Comparison of ENCODE assay signal across 25 cellular contexts in the genomic region with DNA sequence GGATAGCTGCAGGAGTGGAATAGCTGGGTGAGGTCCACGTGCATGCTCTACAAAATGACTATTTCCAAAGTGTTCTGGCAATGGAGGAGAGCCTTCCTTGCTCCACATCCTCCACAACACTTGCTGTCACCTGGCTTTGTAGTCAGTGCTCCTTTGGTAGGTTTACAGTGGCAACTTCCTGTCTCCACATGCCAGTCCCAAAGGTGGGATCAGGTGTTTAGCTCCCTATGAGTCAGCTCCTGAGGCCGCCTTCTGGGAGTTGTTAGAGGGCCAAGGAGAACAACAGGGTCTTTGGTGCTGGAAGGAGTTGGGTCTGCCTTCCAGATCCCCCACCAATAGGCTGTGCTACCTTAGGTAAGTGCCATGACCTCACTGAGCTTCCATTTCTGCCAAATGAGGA.
"Had no signal": no experiment of that assay in that cellular context is flagged by ENCODE, and none has a peak within 500 bp of the region (broad histone marks: within the 10 kb centered on the region; RNA-seq: fewer than 3 reads in every experiment).

No MANE protein-coding gene starts in this region.

- H3K9me3 Mint-ChIP-seq: activated naive CD4-positive, alpha-beta T cell treated with anti-CD3 and anti-CD28 coated beads, Interleukin-2, amount 50 U/mL, for 24 hours; T-helper 1 cell treated with Interleukin-12 subunit alpha and Interleukin-12 subunit beta and Interleukin-4 antibody, amounts not matched to agents 30 μg/mL and 1 μg/mL, for 36 hours had no signal

- H3K36me3 ChIP-seq: breast epithelium had no signal

- H3K27ac Mint-ChIP-seq: activated CD8-positive, alpha-beta T cell treated with anti-CD3 and anti-CD28 coated beads, Interleukin-2, amount 10 ng/mL, durations not matched to agents 7 days and 5 days; activated naive CD4-positive, alpha-beta T cell treated with anti-CD3 and anti-CD28 coated beads, Interleukin-2, amount 50 U/mL, for 24 hours; T-helper 1 cell treated with Interleukin-12 subunit alpha and Interleukin-12 subunit beta and Interleukin-4 antibody, amounts not matched to agents 30 μg/mL and 1 μg/mL, for 36 hours had no signal

- H3K27me3 Mint-ChIP-seq: activated naive CD4-positive, alpha-beta T cell treated with anti-CD3 and anti-CD28 coated beads, Interleukin-2, amount 50 U/mL, for 24 hours had no signal

- H3K4me3 ChIP-seq: breast epithelium, K562 had no signal

- H3K27ac ChIP-seq: breast epithelium, RWPE1 had no signal

- FAIRE-seq: K562 had no signal

- H3K4me3 Mint-ChIP-seq: activated CD8-positive, alpha-beta T cell treated with anti-CD3 and anti-CD28 coated beads, Interleukin-2, amount 10 ng/mL, durations not matched to agents 7 days and 5 days; activated naive CD4-positive, alpha-beta T cell treated with anti-CD3 and anti-CD28 coated beads, Interleukin-2, amount 50 U/mL, for 24 hours; central memory CD8-positive, alpha-beta T cell; T-helper 1 cell treated with Interleukin-12 subunit alpha and Interleukin-12 subunit beta and Interleukin-4 antibody, amounts not matched to agents 30 μg/mL and 1 μg/mL, for 36 hours had no signal

- DNase-seq: activated CD4-positive, alpha-beta T cell treated with anti-CD3 and anti-CD28 coated beads for 48 hours; activated CD4-positive, alpha-beta T cell treated with anti-CD3 and anti-CD28 coated beads, Interleukin-2, amount 50 U/mL, for 4 hours; activated CD8-positive, alpha-beta memory T cell treated with anti-CD3 and anti-CD28 coated beads, Interleukin-2, amount 50 U/mL, for 48 hours; activated CD8-positive, alpha-beta T cell treated with anti-CD3 and anti-CD28 coated beads, Interleukin-2, amount 10 ng/mL, durations not matched to agents 7 days and 5 days; activated effector memory CD4-positive, alpha-beta T cell treated with Interleukin-2 at 50 U/mL for 16 hours; activated naive CD4-positive, alpha-beta T cell; activated T-cell treated with anti-CD3 and anti-CD28 coated beads, Interleukin-2, amount 50 U/mL, for 1 hour; Karpas-422; NCI-H1105 treated with DMSO at 0.1 percent for 48 hours; NCI-H1436 treated with DMSO at 0.1 percent for 48 hours; NCI-H187 treated with DMSO at 0.1 percent for 48 hours; NCI-H2081 treated with DMSO at 0.1 percent for 48 hours; NCI-H226; NCI-H526; NK-92 treated with Interleukin-12 subunit alpha and Interleukin-12 subunit beta, amount 100 ng/mL, for 24 hours; OCI-M1; SHP77 treated with DMSO at 0.1 percent for 48 hours had no signal

- H3K27me3 ChIP-seq: breast epithelium had no signal

- H3K9me3 ChIP-seq: breast epithelium had no signal

- H3K36me3 Mint-ChIP-seq: activated naive CD4-positive, alpha-beta T cell treated with anti-CD3 and anti-CD28 coated beads, Interleukin-2, amount 50 U/mL, for 24 hours had no signal

- ATAC-seq: activated CD4-positive, CD25-positive, alpha-beta regulatory T cell treated with anti-CD3 and anti-CD28 coated beads, Interleukin-2, amount 50 U/mL, for 24 hours; activated CD8-positive, alpha-beta T cell treated with anti-CD3 and anti-CD28 coated beads, Interleukin-2, amount 10 ng/mL, durations not matched to agents 7 days and 5 days; K562; Panc1 had no signal
